2 cellular contexts compared by ENCODE assay signal in genomic region chr4:2762048-2762447, GRCh38.
TF ChIP-seq lines count a peak whose summit lies in the region.

No MANE protein-coding gene starts in this region.

TF ChIP-seq in HCT116, 20 proteins besides CTCF, POLR2A, EP300 and RAD21:
- no peak for TF ChIP-seq ZFX (IDR thresholded peaks at IDR 0.05)
- TF ChIP-seq REST (IDR thresholded peaks at IDR 0.05; ENCODE audit: low read depth): no peak
- TF ChIP-seq TCF7L2 (IDR thresholded peaks at IDR 0.05; ENCODE audit: borderline replicate concordance, extremely low read depth, insufficient read depth, insufficient read length): no peak
- TF ChIP-seq ELF1 (IDR thresholded peaks at IDR 0.05; ENCODE audit: borderline replicate concordance, low read depth): no peak
- no peak for TF ChIP-seq EZH2phosphoT487 (IDR thresholded peaks at IDR 0.05; ENCODE audit: borderline replicate concordance)
- TF ChIP-seq CBX3 (IDR thresholded peaks at IDR 0.05; ENCODE audit: low read depth): no peak
- TF ChIP-seq SP1 (IDR thresholded peaks at IDR 0.05; ENCODE audit: low read depth): no peak
- TF ChIP-seq YY1 (IDR thresholded peaks at IDR 0.05; ENCODE audit: extremely low read depth, insufficient replicate concordance, low read depth, low read length): no peak
- no peak for TF ChIP-seq FOSL1 (IDR thresholded peaks at IDR 0.05; ENCODE audit: low read depth)
- no peak for TF ChIP-seq JUND (IDR thresholded peaks at IDR 0.05)
- no peak for TF ChIP-seq MAX (IDR thresholded peaks at IDR 0.05)
- no peak for TF ChIP-seq EZH2 (IDR thresholded peaks at IDR 0.05)
- no peak for TF ChIP-seq SRF (IDR thresholded peaks at IDR 0.05; ENCODE audit: low read depth)
- no peak for TF ChIP-seq SIN3A (IDR thresholded peaks at IDR 0.05; ENCODE audit: low read depth)
- TF ChIP-seq ZBTB33 (IDR thresholded peaks at IDR 0.05; ENCODE audit: extremely low read depth, insufficient replicate concordance, low read length): no peak
- TF ChIP-seq ATF3 (IDR thresholded peaks at IDR 0.05): no peak
- no peak for TF ChIP-seq CEBPB (IDR thresholded peaks at IDR 0.05; ENCODE audit: low read depth)
- TF ChIP-seq ZNF274 (IDR thresholded peaks at IDR 0.05; ENCODE audit: low read depth, low read length): no peak
- no peak for TF ChIP-seq POLR2AphosphoS5 (IDR thresholded peaks at IDR 0.05; ENCODE audit: low read depth, low read length)
- no peak for TF ChIP-seq EGR1 (IDR thresholded peaks at IDR 0.05; ENCODE audit: low read depth)

TF ChIP-seq in H1, 55 proteins besides CTCF, POLR2A, EP300 and RAD21:
- TF ChIP-seq SIRT6 (IDR thresholded peaks at IDR 0.05; ENCODE audit: low read length) (no peak), CHD7 (IDR thresholded peaks at IDR 0.05; ENCODE audit: insufficient replicate concordance, low read length) (no peak), BCL11A (IDR thresholded peaks at IDR 0.05; ENCODE audit: low read depth in 2 of 2, low read length in 2 of 2) (no peak), ZNF274 (IDR thresholded peaks at IDR 0.05; ENCODE audit: borderline replicate concordance, extremely low read depth, low read length) (no peak), RFX5 (IDR thresholded peaks at IDR 0.05; ENCODE audit: borderline replicate concordance, low read depth, low read length) (no peak), KDM4A (IDR thresholded peaks at IDR 0.05; ENCODE audit: low read depth, low read length, severe bottlenecking) (no peak), JUND (IDR thresholded peaks at IDR 0.05; ENCODE audit: low read length) (no peak), RNF2 (IDR thresholded peaks at IDR 0.05; ENCODE audit: borderline replicate concordance, low read depth, low read length, missing control alignments, poor library complexity, severe bottlenecking) (no peak), YY1 (IDR thresholded peaks at IDR 0.05; ENCODE audit: low read depth, low read length) (no peak), ATF2 (IDR thresholded peaks at IDR 0.05; ENCODE audit: low read length) (no peak), FOSL1 (IDR thresholded peaks at IDR 0.05; ENCODE audit: insufficient read depth, low read depth, low read length) (no peak), JUN (IDR thresholded peaks at IDR 0.05; ENCODE audit: low read depth, low read length) (no peak), TCF12 (IDR thresholded peaks at IDR 0.05; ENCODE audit: low read depth, low read length) (no peak), EGR1 (IDR thresholded peaks at IDR 0.05; ENCODE audit: borderline replicate concordance, low read depth, low read length) (no peak), SIX5 (IDR thresholded peaks at IDR 0.05; ENCODE audit: low read depth, low read length) (no peak), EZH2 (IDR thresholded peaks at IDR 0.05; ENCODE audit: low read depth, low read length, severe bottlenecking) (no peak), SRF (IDR thresholded peaks at IDR 0.05; ENCODE audit: low read depth, low read length) (no peak)
